20 cellular contexts compared by ENCODE assay signal in the genomic region with DNA sequence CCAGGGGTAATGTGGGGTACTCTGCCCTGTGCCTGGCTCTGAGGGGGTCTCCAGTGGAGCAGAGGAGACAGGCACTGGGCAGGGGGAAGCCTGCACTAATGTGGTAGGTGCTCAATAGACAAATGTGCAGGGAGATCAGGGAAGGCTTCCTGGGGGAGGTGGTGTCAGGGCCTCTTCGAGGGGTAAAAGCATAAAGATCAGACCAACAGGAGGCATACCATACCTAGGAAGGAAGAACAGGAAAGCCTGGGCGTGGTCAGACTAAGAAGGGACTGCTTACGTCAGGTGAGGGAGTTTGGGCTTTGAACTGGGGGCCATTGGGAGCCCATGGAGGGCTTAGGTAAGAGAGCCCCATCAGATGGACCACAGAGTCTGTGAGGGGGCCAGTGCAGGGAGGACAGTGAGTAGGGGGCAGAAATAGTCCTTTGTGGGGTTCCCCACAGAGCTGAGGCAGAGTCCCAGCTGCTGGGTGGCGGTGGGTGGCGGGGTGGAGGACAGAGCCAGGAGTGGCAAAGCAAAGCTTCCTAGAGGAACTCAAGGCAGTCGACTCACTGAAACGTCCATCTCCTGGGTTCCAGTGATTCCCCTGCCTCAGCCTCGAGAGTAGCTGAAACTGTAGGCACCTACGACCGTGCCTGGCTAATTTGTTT. TPM values are rescaled to one million over a fixed set of nuclear protein-coding genes. Genes with fewer than 3 reads are reported as not detected.
A peak's percentile ranks its signal among the peaks of the same experiment; 100 is the strongest.
DNase-seq lines count a peak whose midpoint lies in the region; ATAC-seq, FAIRE-seq and TF ChIP-seq lines count a peak whose summit lies in the region.
"Had no signal": no experiment of that assay in that cellular context is flagged by ENCODE, and none has a peak within 500 bp of the region (broad histone marks: within the 10 kb centered on the region; RNA-seq: fewer than 3 reads in every experiment).

No MANE protein-coding gene starts in this region.

- FAIRE-seq in D721Med (lab: Jason Lieb, UNC): no peak
- FAIRE-seq: endometrium, small intestine had no signal

- peaks cover 4% of the 10 kb centered on the region for H3K27me3 ChIP-seq in ascending aorta

- no peak for DNase-seq in activated CD8-positive, alpha-beta T cell treated with anti-CD3 and anti-CD28 coated beads for 36 hours
- no peak for DNase-seq in activated CD8-positive, alpha-beta T cell treated with anti-CD3 and anti-CD28 coated beads, Interleukin-2, amount 10 ng/mL, durations not matched to agents 7 days and 5 days
- DNase-seq in D721Med (ENCODE audit: insufficient read length, low spot score) (peak; percentile 20), SK-N-MC (ENCODE audit: low read depth, low spot score) (no peak), neural crest cell (ENCODE audit: low read depth, low spot score) (no peak), ascending aorta (ENCODE audit: low spot score in 2 of 2) (no peak), DMS79 (lab: John Stamatoyannopoulos, UW) (no peak)
- DNase-seq in stimulated activated CD4-positive, alpha-beta T cell treated with anti-CD3 and anti-CD28 coated beads, Interleukin-4, amount 100 ng/mL, for 1 hour: no peak
- DNase-seq: foreskin fibroblast, HFFc6, NCI-H1436, NCI-H510A, small intestine had no signal

- H3K4me1 ChIP-seq in ascending aorta: peaks cover 14 to 15% of the 10 kb centered on the region in 2 donors

- H3K36me3 ChIP-seq in SK-N-MC (ENCODE audit: insufficient read depth, low read length): no peaks in the 10 kb centered on the region
- peaks cover 6 to 8% of the 10 kb centered on the region in 2 donors for H3K36me3 ChIP-seq in ascending aorta
- H3K36me3 ChIP-seq: upper lobe of left lung had no signal

- H3K27ac ChIP-seq in SK-N-MC: peak overlapping the region; percentile 12; the same call in 1 of the 2 replicates
- no peak overlapping the region for H3K27ac ChIP-seq in ascending aorta
- H3K27ac ChIP-seq: upper lobe of left lung, VCaP had no signal

- H3K4me3 ChIP-seq in SK-N-MC: no peak overlapping the region
- no peak overlapping the region for H3K4me3 ChIP-seq in ascending aorta
- H3K4me3 ChIP-seq: upper lobe of left lung had no signal

- H3K9me3 Mint-ChIP-seq in activated CD8-positive, alpha-beta T cell treated with anti-CD3 and anti-CD28 coated beads for 36 hours: no peaks in the 10 kb centered on the region
- no peaks in the 10 kb centered on the region for H3K9me3 Mint-ChIP-seq in activated CD8-positive, alpha-beta T cell treated with anti-CD3 and anti-CD28 coated beads, Interleukin-2, amount 10 ng/mL, durations not matched to agents 7 days and 5 days (ENCODE audit: insufficient read depth)
- H3K9me3 Mint-ChIP-seq in neural crest cell: no peaks in the 10 kb centered on the region
- H3K9me3 Mint-ChIP-seq: HFFc6 had no signal

- H3K36me3 Mint-ChIP-seq in activated CD8-positive, alpha-beta T cell treated with anti-CD3 and anti-CD28 coated beads for 36 hours (ENCODE audit: low read depth): no peaks in the 10 kb centered on the region
- H3K36me3 Mint-ChIP-seq in activated CD8-positive, alpha-beta T cell treated with anti-CD3 and anti-CD28 coated beads, Interleukin-2, amount 10 ng/mL, durations not matched to agents 7 days and 5 days (ENCODE audit: low read depth): no peaks in the 10 kb centered on the region
- no peaks in the 10 kb centered on the region for H3K36me3 Mint-ChIP-seq in neural crest cell (ENCODE audit: low read depth)
- H3K36me3 Mint-ChIP-seq: activated naive CD8-positive, alpha-beta T cell had no signal

- H3K4me3 Mint-ChIP-seq in activated CD8-positive, alpha-beta T cell treated with anti-CD3 and anti-CD28 coated beads for 36 hours: no peak overlapping the region
- H3K4me3 Mint-ChIP-seq in activated CD8-positive, alpha-beta T cell treated with anti-CD3 and anti-CD28 coated beads, Interleukin-2, amount 10 ng/mL, durations not matched to agents 7 days and 5 days: no peak overlapping the region
- peak overlapping the region; percentile 81 for H3K4me3 Mint-ChIP-seq in neural crest cell
- H3K4me3 Mint-ChIP-seq: activated naive CD8-positive, alpha-beta T cell; HFFc6; stimulated activated memory B cell treated with anti-CD40 and anti-IgM and Interleukin-4, amounts not matched to agents 10 μg/mL and 1 μg/mL and 100 μg/mL, for 72 hours had no signal

- CTCF ChIA-PET in activated CD8-positive, alpha-beta T cell treated with anti-CD3 and anti-CD28 coated beads for 36 hours (lab: Charles Lee): no interaction called here
- CTCF ChIA-PET in activated CD8-positive, alpha-beta T cell treated with anti-CD3 and anti-CD28 coated beads, Interleukin-2, amount 10 ng/mL, durations not matched to agents 7 days and 5 days (lab: Charles Lee): interaction anchor here (0.5 kb wide), 1 partner anchor 18 kb away, joined by 3 read pairs; no protein-coding TSS in a partner anchor

- no peak for ATAC-seq in activated CD8-positive, alpha-beta T cell treated with anti-CD3 and anti-CD28 coated beads for 36 hours
- ATAC-seq in activated CD8-positive, alpha-beta T cell treated with anti-CD3 and anti-CD28 coated beads, Interleukin-2, amount 10 ng/mL, durations not matched to agents 7 days and 5 days: no peak
- ATAC-seq: left lobe of liver; SK-N-SH treated with all-trans-retinoic acid at 6 μM for 48 hours; stimulated activated memory B cell treated with anti-CD40 and anti-IgM and Interleukin-4, amounts not matched to agents 10 μg/mL and 1 μg/mL and 100 μg/mL, for 72 hours had no signal

- H3K9me3 ChIP-seq in SK-N-MC (ENCODE audit: low read depth, low read length) (no peaks in the 10 kb centered on the region), ascending aorta (no peaks in the 10 kb centered on the region)
- H3K9me3 ChIP-seq: upper lobe of left lung had no signal

- POLR2A ChIA-PET in activated CD8-positive, alpha-beta T cell treated with anti-CD3 and anti-CD28 coated beads for 36 hours (lab: Charles Lee): interaction anchor here (0.8 kb wide), 1 partner anchor 9 kb away, joined by 3 read pairs; the partner anchor contains the start of gene PRR36
- POLR2A ChIA-PET in activated CD8-positive, alpha-beta T cell treated with anti-CD3 and anti-CD28 coated beads, Interleukin-2, amount 10 ng/mL, durations not matched to agents 7 days and 5 days (lab: Charles Lee): interaction anchor here (0.6 to 1.1 kb wide), 3 partner anchors 35 to 236 kb away, joined by 3 read pairs; partner anchors contain the start of genes PET100, TIMM44 and XAB2

- H3K9ac ChIP-seq in SK-N-MC (ENCODE audit: insufficient read length): no peak overlapping the region

- H3K27ac Mint-ChIP-seq in activated CD8-positive, alpha-beta T cell treated with anti-CD3 and anti-CD28 coated beads for 36 hours: peak overlapping the region; percentile 33
- H3K27ac Mint-ChIP-seq in activated CD8-positive, alpha-beta T cell treated with anti-CD3 and anti-CD28 coated beads, Interleukin-2, amount 10 ng/mL, durations not matched to agents 7 days and 5 days: no peak overlapping the region
- no peak overlapping the region for H3K27ac Mint-ChIP-seq in neural crest cell (ENCODE audit: unreplicated experiment)
- H3K27ac Mint-ChIP-seq: activated naive CD8-positive, alpha-beta T cell; HFFc6; stimulated activated memory B cell treated with anti-CD40 and anti-IgM and Interleukin-4, amounts not matched to agents 10 μg/mL and 1 μg/mL and 100 μg/mL, for 72 hours had no signal

- intact Hi-C loops in activated CD8-positive, alpha-beta T cell treated with anti-CD3 and anti-CD28 coated beads for 36 hours (cut with micrococcal nuclease): no loop called here
- intact Hi-C loops in ascending aorta (cut with DNase I): no loop called here

- no peak for TF ChIP-seq CTCF in activated CD8-positive, alpha-beta T cell treated with anti-CD3 and anti-CD28 coated beads for 36 hours (IDR thresholded peaks at IDR 0.05)
- TF ChIP-seq CTCF in D721Med (IDR thresholded peaks at IDR 0.05; ENCODE audit: insufficient read depth, missing control alignments) (no peak), neural crest cell (conservative IDR thresholded peaks at IDR 0.05) (no peak), ascending aorta (IDR thresholded peaks at IDR 0.05) (no peak)

- H3K27me3 Mint-ChIP-seq in activated CD8-positive, alpha-beta T cell treated with anti-CD3 and anti-CD28 coated beads for 36 hours: peaks cover 34% of the 10 kb centered on the region
- H3K27me3 Mint-ChIP-seq in activated CD8-positive, alpha-beta T cell treated with anti-CD3 and anti-CD28 coated beads, Interleukin-2, amount 10 ng/mL, durations not matched to agents 7 days and 5 days (ENCODE audit: low read depth): peaks cover 44% of the 10 kb centered on the region
- H3K27me3 Mint-ChIP-seq in neural crest cell (ENCODE audit: low read depth): peaks cover 37% of the 10 kb centered on the region
- H3K27me3 Mint-ChIP-seq: activated naive CD8-positive, alpha-beta T cell had no signal

- H3K4me1 Mint-ChIP-seq in activated CD8-positive, alpha-beta T cell treated with anti-CD3 and anti-CD28 coated beads for 36 hours (ENCODE audit: low read depth): peaks cover 19% of the 10 kb centered on the region
- peaks cover 24% of the 10 kb centered on the region for H3K4me1 Mint-ChIP-seq in activated CD8-positive, alpha-beta T cell treated with anti-CD3 and anti-CD28 coated beads, Interleukin-2, amount 10 ng/mL, durations not matched to agents 7 days and 5 days (ENCODE audit: low read depth)
- peaks cover 3% of the 10 kb centered on the region for H3K4me1 Mint-ChIP-seq in neural crest cell

RNA-seq across cellular contexts. Expression of gene PRR36, which starts 8.8 kb away (rescaled TPM):
- under 1 TPM in 1 of 2 experiments, not detected in 1; 0.20 TPM for total RNA-seq in activated CD8-positive, alpha-beta T cell treated with anti-CD3 and anti-CD28 coated beads for 36 hours
- under 1 TPM; 0.08 to 0.10 TPM for total RNA-seq in activated CD8-positive, alpha-beta T cell treated with anti-CD3 and anti-CD28 coated beads, Interleukin-2, amount 10 ng/mL, durations not matched to agents 7 days and 5 days
- total RNA-seq in neural crest cell: 20.9 and 21.8 TPM in 2 replicates
- total RNA-seq in ascending aorta: not detected

RNA-seq across cellular contexts. Expression of gene LRRC8E, which starts 22.9 kb away (rescaled TPM):
- not detected for total RNA-seq in activated CD8-positive, alpha-beta T cell treated with anti-CD3 and anti-CD28 coated beads for 36 hours
- total RNA-seq in activated CD8-positive, alpha-beta T cell treated with anti-CD3 and anti-CD28 coated beads, Interleukin-2, amount 10 ng/mL, durations not matched to agents 7 days and 5 days: not detected
- total RNA-seq in neural crest cell: 0.51 and 1.0 TPM in 2 replicates
- total RNA-seq in ascending aorta: not detected

RNA-seq across cellular contexts. Expression of gene EVI5L, which starts 35.4 kb away (rescaled TPM):
- 1 to 10 TPM; 3.4 to 3.9 TPM for total RNA-seq in activated CD8-positive, alpha-beta T cell treated with anti-CD3 and anti-CD28 coated beads for 36 hours
- 1 to 10 TPM; 8.0 to 9.3 TPM for total RNA-seq in activated CD8-positive, alpha-beta T cell treated with anti-CD3 and anti-CD28 coated beads, Interleukin-2, amount 10 ng/mL, durations not matched to agents 7 days and 5 days
- 17.8 and 19.5 TPM in 2 replicates for total RNA-seq in neural crest cell
- total RNA-seq in ascending aorta: 27.7 TPM

RNA-seq across cellular contexts. Expression of gene MAP2K7, which starts 38.3 kb away (rescaled TPM):
- 10 to 100 TPM; 36.8 to 37.0 TPM for total RNA-seq in activated CD8-positive, alpha-beta T cell treated with anti-CD3 and anti-CD28 coated beads for 36 hours
- 10 to 100 TPM; 36.5 to 39.9 TPM for total RNA-seq in activated CD8-positive, alpha-beta T cell treated with anti-CD3 and anti-CD28 coated beads, Interleukin-2, amount 10 ng/mL, durations not matched to agents 7 days and 5 days
- total RNA-seq in neural crest cell (48.1 and 50.7 TPM in 2 replicates), ascending aorta (37.3 TPM)

RNA-seq across cellular contexts. Expression of gene TGFBR3L, which starts 49.2 kb away (rescaled TPM):
- 1 to 10 TPM; 5.1 to 5.9 TPM for total RNA-seq in activated CD8-positive, alpha-beta T cell treated with anti-CD3 and anti-CD28 coated beads for 36 hours
- total RNA-seq in activated CD8-positive, alpha-beta T cell treated with anti-CD3 and anti-CD28 coated beads, Interleukin-2, amount 10 ng/mL, durations not matched to agents 7 days and 5 days: 1 to 10 TPM; 2.7 to 3.6 TPM
- 0.32 and 0.44 TPM in 2 replicates for total RNA-seq in neural crest cell
- 7.1 TPM for total RNA-seq in ascending aorta

Comparison
In these comparisons a context has a peak if more than half of its experiments do, and no peak if none do; other contexts are left out.
1. RNA of gene PRR36, which starts 8.8 kb away (total RNA-seq): 20.9 to 21.8 TPM in neural crest cell; 0.20 TPM in activated CD8-positive, alpha-beta T cell treated with anti-CD3 and anti-CD28 coated beads for 36 hours, not detected in ascending aorta (single experiment) and 0.08 to 0.10 TPM in activated CD8-positive, alpha-beta T cell treated with anti-CD3 and anti-CD28 coated beads, Interleukin-2, amount 10 ng/mL, durations not matched to agents 7 days and 5 days; every median in the first group is over 10 times any median in the second.